Comparison of ENCODE assay signal across 25 cellular contexts in genomic region chr7:46809886-46810285, GRCh38.
"Had no signal": no experiment of that assay in that cellular context is flagged by ENCODE, and none has a peak within 500 bp of the region (broad histone marks: within the 10 kb centered on the region; RNA-seq: fewer than 3 reads in every experiment).

No MANE protein-coding gene starts in this region.

- H3K4me3 Mint-ChIP-seq: activated CD8-positive, alpha-beta T cell treated with anti-CD3 and anti-CD28 coated beads for 36 hours; activated naive CD8-positive, alpha-beta T cell; activated T-cell treated with anti-CD3 and anti-CD28 coated beads, Interleukin-2, amount 50 U/mL, for 4 hours; activated T-helper 17 cell treated with anti-CD3 and anti-CD28 coated beads, Interleukin-2, amount 50 U/mL, for 72 hours; central memory CD8-positive, alpha-beta T cell; dendritic cell treated with granulocyte-macrophage colony-stimulating factor and Interleukin-4, amounts not matched to agents 40 ng/mL and 50 ng/mL, for 4 days; endodermal cell had no signal

- H3K27me3 Mint-ChIP-seq: activated CD8-positive, alpha-beta T cell treated with anti-CD3 and anti-CD28 coated beads for 36 hours; activated naive CD8-positive, alpha-beta T cell; activated T-helper 17 cell treated with anti-CD3 and anti-CD28 coated beads, Interleukin-2, amount 50 U/mL, for 72 hours; central memory CD8-positive, alpha-beta T cell; dendritic cell treated with granulocyte-macrophage colony-stimulating factor and Interleukin-4, amounts not matched to agents 40 ng/mL and 50 ng/mL, for 4 days had no signal

- H3K4me3 ChIP-seq: coronary artery, dorsolateral prefrontal cortex, gastroesophageal sphincter had no signal

- DNase-seq: activated CD4-positive, alpha-beta T cell treated with anti-CD3 and anti-CD28 coated beads for 1 hour; activated CD4-positive, alpha-beta T cell treated with anti-CD3 and anti-CD28 coated beads for 4 hours; activated CD4-positive, alpha-beta T cell treated with anti-CD3 and anti-CD28 coated beads, Interleukin-2, amount 50 U/mL, for 1 hour; activated CD4-positive, alpha-beta T cell treated with anti-CD3 and anti-CD28 coated beads, Interleukin-2, amount 50 U/mL, for 48 hours; activated CD8-positive, alpha-beta memory T cell treated with anti-CD3 and anti-CD28 coated beads for 24 hours; activated CD8-positive, alpha-beta T cell treated with anti-CD3 and anti-CD28 coated beads for 36 hours; activated effector memory CD4-positive, alpha-beta T cell treated with Interleukin-2 at 50 U/mL for 16 hours; activated gamma-delta T cell treated with Interleukin-2 at 50 U/mL for 16 hours; activated naive CD4-positive, alpha-beta T cell treated with anti-CD3 and anti-CD28 coated beads, Interleukin-2, amount 50 U/mL, for 16 hours; activated naive CD4-positive, alpha-beta T cell treated with Interleukin-2 at 50 U/mL for 16 hours; activated T-cell treated with anti-CD3 and anti-CD28 coated beads, Interleukin-2, amount 50 U/mL, for 4 hours; amniotic stem cell; anterior cingulate cortex; brain microvascular endothelial cell; dorsolateral prefrontal cortex; effector memory CD4-positive, alpha-beta T cell; endodermal cell; foreskin melanocyte; T-helper 2 cell had no signal

- H3K36me3 Mint-ChIP-seq: activated naive CD8-positive, alpha-beta T cell had no signal

- H3K4me1 Mint-ChIP-seq: activated T-helper 17 cell treated with anti-CD3 and anti-CD28 coated beads, Interleukin-2, amount 50 U/mL, for 72 hours; central memory CD8-positive, alpha-beta T cell had no signal

- H3K27ac Mint-ChIP-seq: activated CD8-positive, alpha-beta T cell treated with anti-CD3 and anti-CD28 coated beads for 36 hours; activated naive CD8-positive, alpha-beta T cell; activated T-helper 17 cell treated with anti-CD3 and anti-CD28 coated beads, Interleukin-2, amount 50 U/mL, for 72 hours; dendritic cell treated with granulocyte-macrophage colony-stimulating factor and Interleukin-4, amounts not matched to agents 40 ng/mL and 50 ng/mL, for 4 days; endodermal cell had no signal

- H3K9me3 Mint-ChIP-seq: activated T-cell treated with anti-CD3 and anti-CD28 coated beads, Interleukin-2, amount 50 U/mL, for 4 hours; endodermal cell had no signal
